24 cellular contexts compared by ENCODE assay signal in the genomic region with DNA sequence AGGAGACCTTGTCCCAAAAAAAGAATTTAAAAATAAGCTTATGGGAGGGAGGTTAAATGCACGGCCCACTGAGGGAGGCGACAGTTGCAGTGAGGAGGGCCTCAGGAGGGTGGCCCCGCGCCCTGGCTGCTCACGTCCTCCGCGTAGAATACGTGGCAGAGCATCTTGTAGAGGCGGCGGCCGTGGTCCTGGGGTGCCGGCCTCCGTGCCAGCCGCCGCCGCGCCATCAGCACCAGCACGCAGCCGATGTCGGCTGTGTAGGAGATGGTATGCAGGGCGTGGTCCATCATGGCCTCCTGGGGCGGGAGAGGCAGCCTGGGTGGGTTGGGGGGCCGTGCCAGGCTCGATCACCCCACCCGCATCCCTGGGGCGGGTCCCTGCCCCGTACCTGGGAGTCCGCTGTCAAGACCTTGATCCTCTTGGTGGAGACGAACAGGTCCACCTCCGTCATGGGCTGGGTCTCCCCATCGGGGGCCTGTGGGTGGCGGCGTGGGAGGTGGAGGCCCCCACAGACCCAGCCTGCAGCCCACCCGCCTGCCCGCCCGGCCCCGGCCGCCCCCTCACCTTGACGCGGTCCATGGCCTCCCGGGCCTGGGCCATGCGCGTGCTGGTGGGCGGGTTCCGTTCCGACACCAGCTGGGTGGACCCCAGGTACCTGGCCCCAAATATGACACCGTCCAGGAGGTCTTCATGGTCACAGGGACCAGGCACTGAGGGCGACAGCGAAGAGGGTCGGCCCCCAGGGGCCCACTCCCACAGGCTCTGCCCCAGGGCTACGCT. TPM values are rescaled to one million over a fixed set of nuclear protein-coding genes. Genes with fewer than 3 reads are reported as not detected.
DNase-seq lines count a peak whose midpoint lies in the region; ATAC-seq, FAIRE-seq and TF ChIP-seq lines count a peak whose summit lies in the region.
"Had no signal": no experiment of that assay in that cellular context is flagged by ENCODE, and none has a peak within 500 bp of the region (broad histone marks: within the 10 kb centered on the region; RNA-seq: fewer than 3 reads in every experiment).

No MANE protein-coding gene starts in this region.

- intact Hi-C loops in HepG2 (cut with micrococcal nuclease; ENCODE audit: unreplicated experiment): no loop called here

- H3K4me2 ChIP-seq in BLaER1 (peak overlapping the region; percentile 78), HepG2 (ENCODE audit: low read depth, low read length) (no peak overlapping the region)
- peak overlapping the region in 9 of 11 experiments; percentile 36 to 81 (median 73); a peak in 18 of 22 replicates for H3K4me2 ChIP-seq in BLaER1 treated with 17β-estradiol and CSF1 and Interleukin-3, amounts not matched to agents 10 nM and 100 nM
- H3K4me2 ChIP-seq: GM23338 had no signal

- TF ChIP-seq POLR2A in HepG2 (IDR thresholded peaks at IDR 0.05; ENCODE audit: insufficient read depth in 1 of 2, low read depth in 2 of 2, low read length in 2 of 2): no peak

- H3K36me3 ChIP-seq in BLaER1: peaks cover 64% of the 10 kb centered on the region
- H3K36me3 ChIP-seq in BLaER1 treated with 17β-estradiol and CSF1 and Interleukin-3, amounts not matched to agents 10 nM and 100 nM: peaks cover 57 to 82% (median 69%) of the 10 kb centered on the region in 11 experiments
- peaks cover 0 to 4% of the 10 kb centered on the region in 2 experiments; a peak in 3 of 5 replicates for H3K36me3 ChIP-seq in HepG2 (replicated peaks in 1 of 2; ENCODE audit: control insufficient read depth in 1 of 2, insufficient read depth in 2 of 2, low read length in 2 of 2)

- TF ChIP-seq EP300 in HepG2 (IDR thresholded peaks at IDR 0.05; ENCODE audit: low read depth in 2 of 2, low read length in 2 of 2) (no peak), HepG2 (CRISPR knock-in tag; IDR thresholded peaks at IDR 0.05; ENCODE audit: borderline replicate concordance) (no peak)

- POLR2A ChIA-PET in HepG2 (lab: Yijun Ruan, JAX): no interaction called here

- H3K4me3 Mint-ChIP-seq in stimulated activated memory B cell treated with anti-CD40 and anti-IgM and Interleukin-4, amounts not matched to agents 10 μg/mL and 1 μg/mL and 100 μg/mL, for 72 hours: no peak overlapping the region
- H3K4me3 Mint-ChIP-seq: CD14-positive monocyte; CD4-positive, alpha-beta T cell; GM23338; HFFc6 had no signal

- peaks cover 35% of the 10 kb centered on the region for H3K4me1 ChIP-seq in BLaER1
- peaks cover 17 to 52% (median 40%) of the 10 kb centered on the region in 10 experiments for H3K4me1 ChIP-seq in BLaER1 treated with 17β-estradiol and CSF1 and Interleukin-3, amounts not matched to agents 10 nM and 100 nM
- no peaks in the 10 kb centered on the region for H3K4me1 ChIP-seq in HepG2 (ENCODE audit: insufficient read depth, low read length)
- H3K4me1 ChIP-seq: HAP-1 had no signal

- H3K4me3 ChIP-seq in BLaER1 (no peak overlapping the region), coronary artery (no peak overlapping the region), HepG2 (replicated peaks in 1 of 3; ENCODE audit: insufficient read depth in 1 of 3, low read depth in 2 of 3, low read length in 3 of 3) (no peak overlapping the region)
- no peak overlapping the region for H3K4me3 ChIP-seq in BLaER1 treated with 17β-estradiol and CSF1 and Interleukin-3, amounts not matched to agents 10 nM and 100 nM
- H3K4me3 ChIP-seq: GM12878, GM23338, HAP-1 had no signal

- ATAC-seq in esophagus mucosa: peak; percentile 7
- ATAC-seq in stimulated activated memory B cell treated with anti-CD40 and anti-IgM and Interleukin-4, amounts not matched to agents 10 μg/mL and 1 μg/mL and 100 μg/mL, for 72 hours: peak; percentile 54
- ATAC-seq in HepG2: no peak
- ATAC-seq: GM12878, GM23338 had no signal

- H3K27ac Mint-ChIP-seq in stimulated activated memory B cell treated with anti-CD40 and anti-IgM and Interleukin-4, amounts not matched to agents 10 μg/mL and 1 μg/mL and 100 μg/mL, for 72 hours: no peak overlapping the region
- H3K27ac Mint-ChIP-seq: CD4-positive, alpha-beta T cell; GM23338; HFFc6 had no signal

- CTCF ChIA-PET in HepG2 (lab: Yijun Ruan, JAX; ENCODE audit: low intra/inter-chr PET ratio, low total read pairs): no interaction called here

- H3K27ac ChIP-seq in BLaER1 (peak overlapping the region; percentile 69), coronary artery (no peak overlapping the region), HepG2 (ENCODE audit: extremely low read length, insufficient read depth, low read length) (no peak overlapping the region)
- H3K27ac ChIP-seq in BLaER1 treated with 17β-estradiol and CSF1 and Interleukin-3, amounts not matched to agents 10 nM and 100 nM: peak overlapping the region in 9 of 11 experiments; percentile 17 to 87 (median 69); a peak in 17 of 22 replicates

- FAIRE-seq in HepG2 (lab: Jason Lieb, UNC): no peak
- FAIRE-seq: D721Med, GM12878 had no signal

- 97% methylated on average over 33 of the region's 51 CpGs for WGBS in HepG2 (ENCODE audit: low lambda C conversion rate)

- BruUV-seq in HepG2 (replicated peaks; lab: Mats Ljungman, UMichigan): no TSS peak

- in situ Hi-C loops in HepG2 (cut with HindIII; ENCODE audit: extremely low pct_ligation_motif_present, low pct_unique_long_range_greater_than_20kb): no loop called here

- H3K79me2 ChIP-seq in HepG2 (ENCODE audit: insufficient read depth, low read length): no peaks in the 10 kb centered on the region

- no peak for TF ChIP-seq CTCF in coronary artery (IDR thresholded peaks at IDR 0.05)
- no peak for TF ChIP-seq CTCF in HepG2 (CRISPR knock-in tag; IDR thresholded peaks at IDR 0.05)

- H3K9me3 ChIP-seq in BLaER1 (no peaks in the 10 kb centered on the region), HepG2 (ENCODE audit: low read length) (no peaks in the 10 kb centered on the region)
- no peaks in the 10 kb centered on the region for H3K9me3 ChIP-seq in BLaER1 treated with 17β-estradiol and CSF1 and Interleukin-3, amounts not matched to agents 10 nM and 100 nM (replicated peaks in 1 of 11)
- H3K9me3 ChIP-seq: HAP-1 had no signal

- H3K27me3 Mint-ChIP-seq in stimulated activated memory B cell treated with anti-CD40 and anti-IgM and Interleukin-4, amounts not matched to agents 10 μg/mL and 1 μg/mL and 100 μg/mL, for 72 hours: no peaks in the 10 kb centered on the region
- H3K27me3 Mint-ChIP-seq: CD4-positive, alpha-beta T cell; CD8-positive, alpha-beta memory T cell had no signal

- H3K9ac ChIP-seq in BLaER1 (no peak overlapping the region), HepG2 (ENCODE audit: insufficient read depth, low read depth, low read length) (no peak overlapping the region)
- H3K9ac ChIP-seq in BLaER1 treated with 17β-estradiol and CSF1 and Interleukin-3, amounts not matched to agents 10 nM and 100 nM: peak overlapping the region in 6 of 11 experiments; percentile 27 to 70 (median 54); a peak in 10 of 22 replicates

- H3K4me1 Mint-ChIP-seq in stimulated activated memory B cell treated with anti-CD40 and anti-IgM and Interleukin-4, amounts not matched to agents 10 μg/mL and 1 μg/mL and 100 μg/mL, for 72 hours: peaks cover 14% of the 10 kb centered on the region
- H3K4me1 Mint-ChIP-seq: CD14-positive monocyte, GM23338 had no signal

- DNase-seq in coronary artery (ENCODE audit: low spot score) (no peak), NCI-H1436 treated with DMSO at 0.1 percent for 48 hours (lab: John Stamatoyannopoulos, UW) (no peak), HepG2 (ENCODE audit: low spot score) (no peak)
- no peak for DNase-seq in activated T-cell treated with anti-CD3 and anti-CD28 coated beads, Interleukin-2, amount 50 U/mL, for 1 hour
- DNase-seq: CD4-positive, alpha-beta T cell; CD8-positive, alpha-beta memory T cell; DMS 273 treated with DMSO at 0.1 percent for 48 hours; DMS79; EL; GDM1; HFFc6 had no signal

- TF ChIP-seq RAD21 in HepG2 (CRISPR knock-in tag; IDR thresholded peaks at IDR 0.05): no peak

- H3K27me3 ChIP-seq in BLaER1: no peaks in the 10 kb centered on the region
- H3K27me3 ChIP-seq in BLaER1 treated with 17β-estradiol and CSF1 and Interleukin-3, amounts not matched to agents 10 nM and 100 nM: no peaks in the 10 kb centered on the region
- no peaks in the 10 kb centered on the region for H3K27me3 ChIP-seq in HepG2 (ENCODE audit: control insufficient read depth in 1 of 2, insufficient read depth in 2 of 2, low read length in 2 of 2)

- peaks cover 50% of the 10 kb centered on the region for H3K36me3 Mint-ChIP-seq in stimulated activated memory B cell treated with anti-CD40 and anti-IgM and Interleukin-4, amounts not matched to agents 10 μg/mL and 1 μg/mL and 100 μg/mL, for 72 hours

- H3K9me3 Mint-ChIP-seq in stimulated activated memory B cell treated with anti-CD40 and anti-IgM and Interleukin-4, amounts not matched to agents 10 μg/mL and 1 μg/mL and 100 μg/mL, for 72 hours: no peaks in the 10 kb centered on the region
- H3K9me3 Mint-ChIP-seq: CD4-positive, alpha-beta T cell; CD8-positive, alpha-beta memory T cell; GM23338; HFFc6 had no signal

- no peak overlapping the region for H2AFZ ChIP-seq in HepG2 (ENCODE audit: low read length)
- H2AFZ ChIP-seq: GM23338 had no signal

- H4K20me1 ChIP-seq in BLaER1 (no peaks in the 10 kb centered on the region), HepG2 (ENCODE audit: insufficient read depth, low read length) (no peaks in the 10 kb centered on the region)
- peaks cover 0 to 20% (median 0%) of the 10 kb centered on the region in 11 experiments; a peak in 5 of 22 replicates for H4K20me1 ChIP-seq in BLaER1 treated with 17β-estradiol and CSF1 and Interleukin-3, amounts not matched to agents 10 nM and 100 nM

RNA-seq across cellular contexts. Expression of a gene that starts 7.7 kb away (rescaled TPM):
- total RNA-seq in esophagus mucosa (10.9 TPM), HepG2 (2016; rRNA removed; fragmentation: Illumina TruSeq; extraction: Trizol) (12.9 and 14.3 TPM in 2 replicates)
- total RNA-seq in HepG2 (2016; cell fraction: cytosol; rRNA removed; fragmentation: Illumina TruSeq; extraction: Trizol; ENCODE audit: low read depth): 5.4 and 8.4 TPM in 2 replicates
- total RNA-seq in HepG2 (2016; cell fraction: insoluble cytoplasmic fraction; rRNA removed; fragmentation: Illumina TruSeq; extraction: Trizol): 12.1 and 15.3 TPM in 2 replicates
- total RNA-seq in HepG2 (2016; cell fraction: membrane; rRNA removed; fragmentation: Illumina TruSeq; extraction: Trizol): 9.8 and 12.8 TPM in 2 replicates
- 10.6 and 14.8 TPM in 2 replicates for total RNA-seq in HepG2 (2016; cell fraction: nucleus; rRNA removed; fragmentation: Illumina TruSeq; extraction: Trizol)
- polyA plus RNA-seq in HepG2 (2011; rRNA removed): 14.2 and 18.7 TPM in 2 replicates
- polyA plus RNA-seq in HepG2 (2011; cell fraction: cytosol; rRNA removed): 6.1 and 12.7 TPM in 2 replicates
- polyA plus RNA-seq in HepG2 (2011; cell fraction: nucleus; rRNA removed): 76.0 and 85.8 TPM in 2 replicates
- 6.8 and 9.1 TPM in 2 replicates for polyA plus RNA-seq in HepG2 (2012)
- polyA plus RNA-seq in HepG2 (2016; cell fraction: cytosol; fragmentation: Illumina TruSeq; extraction: Trizol; ENCODE audit: low read depth): 2.7 and 3.6 TPM in 2 replicates
- polyA plus RNA-seq in HepG2 (2016; cell fraction: insoluble cytoplasmic fraction; fragmentation: Illumina TruSeq; extraction: Trizol; ENCODE audit: low read depth): 9.5 and 10.3 TPM in 2 replicates
- polyA plus RNA-seq in HepG2 (2016; cell fraction: membrane; fragmentation: Illumina TruSeq; extraction: Trizol; ENCODE audit: low read depth): 6.0 and 6.1 TPM in 2 replicates
- 28.0 and 28.5 TPM in 2 replicates for polyA plus RNA-seq in HepG2 (2016; cell fraction: nucleus; fragmentation: Illumina TruSeq; extraction: Trizol; ENCODE audit: insufficient read depth, low read depth)
- polyA minus RNA-seq in HepG2 (2011; rRNA and poly(A)+ RNA removed; ENCODE audit: low replicate concordance): 14.2 and 22.9 TPM in 2 replicates
- polyA minus RNA-seq in HepG2 (2011; cell fraction: cytosol; rRNA and poly(A)+ RNA removed): 7.5 and 7.9 TPM in 2 replicates
- 15.3 and 18.5 TPM in 2 replicates for polyA minus RNA-seq in HepG2 (2011; cell fraction: nucleus; rRNA and poly(A)+ RNA removed)

RNA-seq across cellular contexts. Expression of a gene that starts 8.7 kb away (rescaled TPM):
- 62.3 TPM for total RNA-seq in esophagus mucosa
- 66.9 and 85.6 TPM in 2 replicates for total RNA-seq in HepG2 (2016; rRNA removed; fragmentation: Illumina TruSeq; extraction: Trizol)
- total RNA-seq in HepG2 (2016; cell fraction: cytosol; rRNA removed; fragmentation: Illumina TruSeq; extraction: Trizol; ENCODE audit: low read depth): 36.4 and 42.5 TPM in 2 replicates
- total RNA-seq in HepG2 (2016; cell fraction: insoluble cytoplasmic fraction; rRNA removed; fragmentation: Illumina TruSeq; extraction: Trizol): 71.3 and 95.8 TPM in 2 replicates
- total RNA-seq in HepG2 (2016; cell fraction: membrane; rRNA removed; fragmentation: Illumina TruSeq; extraction: Trizol): 34.6 and 39.3 TPM in 2 replicates
- total RNA-seq in HepG2 (2016; cell fraction: nucleus; rRNA removed; fragmentation: Illumina TruSeq; extraction: Trizol): 17.6 and 22.0 TPM in 2 replicates
- polyA plus RNA-seq in HepG2 (2011; rRNA removed): 36.8 and 37.2 TPM in 2 replicates
- 49.6 and 71.2 TPM in 2 replicates for polyA plus RNA-seq in HepG2 (2011; cell fraction: cytosol; rRNA removed)
- polyA plus RNA-seq in HepG2 (2011; cell fraction: nucleus; rRNA removed): 14.2 and 18.6 TPM in 2 replicates
- polyA plus RNA-seq in HepG2 (2012): 22.5 and 27.7 TPM in 2 replicates
- 36.7 and 39.3 TPM in 2 replicates for polyA plus RNA-seq in HepG2 (2016; cell fraction: cytosol; fragmentation: Illumina TruSeq; extraction: Trizol; ENCODE audit: low read depth)
- 81.5 and 84.4 TPM in 2 replicates for polyA plus RNA-seq in HepG2 (2016; cell fraction: insoluble cytoplasmic fraction; fragmentation: Illumina TruSeq; extraction: Trizol; ENCODE audit: low read depth)
- polyA plus RNA-seq in HepG2 (2016; cell fraction: membrane; fragmentation: Illumina TruSeq; extraction: Trizol; ENCODE audit: low read depth): 25.3 and 29.3 TPM in 2 replicates
- 29.4 and 38.4 TPM in 2 replicates for polyA plus RNA-seq in HepG2 (2016; cell fraction: nucleus; fragmentation: Illumina TruSeq; extraction: Trizol; ENCODE audit: insufficient read depth, low read depth)
- polyA minus RNA-seq in HepG2 (2011; rRNA and poly(A)+ RNA removed; ENCODE audit: low replicate concordance): 6.8 and 14.7 TPM in 2 replicates
- 6.7 and 10.6 TPM in 2 replicates for polyA minus RNA-seq in HepG2 (2011; cell fraction: cytosol; rRNA and poly(A)+ RNA removed)
- 4.5 and 6.2 TPM in 2 replicates for polyA minus RNA-seq in HepG2 (2011; cell fraction: nucleus; rRNA and poly(A)+ RNA removed)

RNA-seq across cellular contexts. Expression of a gene that starts 18.2 kb away (rescaled TPM):
- not detected for total RNA-seq in esophagus mucosa
- not detected in 2 replicates for total RNA-seq in HepG2 (2016; rRNA removed; fragmentation: Illumina TruSeq; extraction: Trizol)
- not detected in 2 replicates for total RNA-seq in HepG2 (2016; cell fraction: cytosol; rRNA removed; fragmentation: Illumina TruSeq; extraction: Trizol; ENCODE audit: low read depth)
- not detected in 2 replicates for total RNA-seq in HepG2 (2016; cell fraction: insoluble cytoplasmic fraction; rRNA removed; fragmentation: Illumina TruSeq; extraction: Trizol)
- total RNA-seq in HepG2 (2016; cell fraction: membrane; rRNA removed; fragmentation: Illumina TruSeq; extraction: Trizol): not detected in 2 replicates
- not detected in 2 replicates for total RNA-seq in HepG2 (2016; cell fraction: nucleus; rRNA removed; fragmentation: Illumina TruSeq; extraction: Trizol)
- polyA plus RNA-seq in HepG2 (2011; rRNA removed): not detected in 2 replicates
- not detected in 2 replicates for polyA plus RNA-seq in HepG2 (2011; cell fraction: cytosol; rRNA removed)
- not detected in 2 replicates for polyA plus RNA-seq in HepG2 (2011; cell fraction: nucleus; rRNA removed)
- not detected in 2 replicates for polyA plus RNA-seq in HepG2 (2012)
- not detected in 2 replicates for polyA plus RNA-seq in HepG2 (2016; cell fraction: cytosol; fragmentation: Illumina TruSeq; extraction: Trizol; ENCODE audit: low read depth)
- polyA plus RNA-seq in HepG2 (2016; cell fraction: insoluble cytoplasmic fraction; fragmentation: Illumina TruSeq; extraction: Trizol; ENCODE audit: low read depth): not detected in 2 replicates
- polyA plus RNA-seq in HepG2 (2016; cell fraction: membrane; fragmentation: Illumina TruSeq; extraction: Trizol; ENCODE audit: low read depth): not detected in 2 replicates
- polyA plus RNA-seq in HepG2 (2016; cell fraction: nucleus; fragmentation: Illumina TruSeq; extraction: Trizol; ENCODE audit: insufficient read depth, low read depth): not detected in 2 replicates
- polyA minus RNA-seq in HepG2 (2011; rRNA and poly(A)+ RNA removed; ENCODE audit: low replicate concordance): not detected in 2 replicates
- not detected in 2 replicates for polyA minus RNA-seq in HepG2 (2011; cell fraction: cytosol; rRNA and poly(A)+ RNA removed)
- polyA minus RNA-seq in HepG2 (2011; cell fraction: nucleus; rRNA and poly(A)+ RNA removed): not detected in 2 replicates
- total RNA-seq: A172; A673; CD4-positive, alpha-beta T cell; CD8-positive, alpha-beta memory T cell; GM12878; GM23338; H4; HFFc6 had no signal
- polyA plus RNA-seq: BJ; CD14-positive monocyte; CD8-positive, alpha-beta memory T cell; GM12878 had no signal

RNA-seq across cellular contexts. Expression of a gene that starts 32.4 kb away (rescaled TPM):
- 0.24 TPM for total RNA-seq in esophagus mucosa
- not detected in 2 replicates for total RNA-seq in HepG2 (2016; rRNA removed; fragmentation: Illumina TruSeq; extraction: Trizol)
- not detected in 2 replicates for total RNA-seq in HepG2 (2016; cell fraction: cytosol; rRNA removed; fragmentation: Illumina TruSeq; extraction: Trizol; ENCODE audit: low read depth)
- not detected in 2 replicates for total RNA-seq in HepG2 (2016; cell fraction: insoluble cytoplasmic fraction; rRNA removed; fragmentation: Illumina TruSeq; extraction: Trizol)
- not detected in 2 replicates for total RNA-seq in HepG2 (2016; cell fraction: membrane; rRNA removed; fragmentation: Illumina TruSeq; extraction: Trizol)
- total RNA-seq in HepG2 (2016; cell fraction: nucleus; rRNA removed; fragmentation: Illumina TruSeq; extraction: Trizol): not detected in 2 replicates
- polyA plus RNA-seq in HepG2 (2011; rRNA removed): 0.09 TPM in 2 replicates
- polyA plus RNA-seq in HepG2 (2011; cell fraction: cytosol; rRNA removed): 0.11 and 0.14 TPM in 2 replicates
- 0.32 TPM in 1 of 2 replicates, not detected in the other for polyA plus RNA-seq in HepG2 (2011; cell fraction: nucleus; rRNA removed)
- not detected in 2 replicates for polyA plus RNA-seq in HepG2 (2012)
- polyA plus RNA-seq in HepG2 (2016; cell fraction: cytosol; fragmentation: Illumina TruSeq; extraction: Trizol; ENCODE audit: low read depth): 0.07 TPM in 1 of 2 replicates, not detected in the other
- not detected in 2 replicates for polyA plus RNA-seq in HepG2 (2016; cell fraction: insoluble cytoplasmic fraction; fragmentation: Illumina TruSeq; extraction: Trizol; ENCODE audit: low read depth)
- polyA plus RNA-seq in HepG2 (2016; cell fraction: membrane; fragmentation: Illumina TruSeq; extraction: Trizol; ENCODE audit: low read depth): not detected in 2 replicates
- not detected in 2 replicates for polyA plus RNA-seq in HepG2 (2016; cell fraction: nucleus; fragmentation: Illumina TruSeq; extraction: Trizol; ENCODE audit: insufficient read depth, low read depth)
- 0.42 and 31.9 TPM in 2 replicates for polyA minus RNA-seq in HepG2 (2011; rRNA and poly(A)+ RNA removed; ENCODE audit: low replicate concordance)
- 0.70 TPM in 1 of 2 replicates, not detected in the other for polyA minus RNA-seq in HepG2 (2011; cell fraction: cytosol; rRNA and poly(A)+ RNA removed)
- not detected in 2 replicates for polyA minus RNA-seq in HepG2 (2011; cell fraction: nucleus; rRNA and poly(A)+ RNA removed)
- total RNA-seq: HFFc6 had no signal
- polyA plus RNA-seq: BJ had no signal

RNA-seq across cellular contexts. Expression of a gene that starts 45.6 kb away (rescaled TPM):
- total RNA-seq in esophagus mucosa: 40.9 TPM
- total RNA-seq in HepG2 (2016; rRNA removed; fragmentation: Illumina TruSeq; extraction: Trizol): 20.6 and 21.5 TPM in 2 replicates
- 4.8 and 6.1 TPM in 2 replicates for total RNA-seq in HepG2 (2016; cell fraction: cytosol; rRNA removed; fragmentation: Illumina TruSeq; extraction: Trizol; ENCODE audit: low read depth)
- 12.8 and 26.0 TPM in 2 replicates for total RNA-seq in HepG2 (2016; cell fraction: insoluble cytoplasmic fraction; rRNA removed; fragmentation: Illumina TruSeq; extraction: Trizol)
- 6.5 and 7.3 TPM in 2 replicates for total RNA-seq in HepG2 (2016; cell fraction: membrane; rRNA removed; fragmentation: Illumina TruSeq; extraction: Trizol)
- 21.9 and 26.6 TPM in 2 replicates for total RNA-seq in HepG2 (2016; cell fraction: nucleus; rRNA removed; fragmentation: Illumina TruSeq; extraction: Trizol)
- 2.3 and 3.3 TPM in 2 replicates for polyA plus RNA-seq in HepG2 (2011; rRNA removed)
- 0.60 and 0.95 TPM in 2 replicates for polyA plus RNA-seq in HepG2 (2011; cell fraction: cytosol; rRNA removed)
- 7.0 and 7.9 TPM in 2 replicates for polyA plus RNA-seq in HepG2 (2011; cell fraction: nucleus; rRNA removed)
- polyA plus RNA-seq in HepG2 (2012): 5.3 and 9.8 TPM in 2 replicates
- polyA plus RNA-seq in HepG2 (2016; cell fraction: cytosol; fragmentation: Illumina TruSeq; extraction: Trizol; ENCODE audit: low read depth): 1.8 and 2.4 TPM in 2 replicates
- 14.4 and 15.0 TPM in 2 replicates for polyA plus RNA-seq in HepG2 (2016; cell fraction: insoluble cytoplasmic fraction; fragmentation: Illumina TruSeq; extraction: Trizol; ENCODE audit: low read depth)
- 3.0 and 3.4 TPM in 2 replicates for polyA plus RNA-seq in HepG2 (2016; cell fraction: membrane; fragmentation: Illumina TruSeq; extraction: Trizol; ENCODE audit: low read depth)
- polyA plus RNA-seq in HepG2 (2016; cell fraction: nucleus; fragmentation: Illumina TruSeq; extraction: Trizol; ENCODE audit: insufficient read depth, low read depth): 30.0 and 33.5 TPM in 2 replicates
- 4.2 and 4.7 TPM in 2 replicates for polyA minus RNA-seq in HepG2 (2011; rRNA and poly(A)+ RNA removed; ENCODE audit: low replicate concordance)
- polyA minus RNA-seq in HepG2 (2011; cell fraction: cytosol; rRNA and poly(A)+ RNA removed): 4.5 and 6.3 TPM in 2 replicates
- polyA minus RNA-seq in HepG2 (2011; cell fraction: nucleus; rRNA and poly(A)+ RNA removed): 3.5 and 6.6 TPM in 2 replicates
- total RNA-seq: A673, H4, HFFc6 had no signal
- polyA plus RNA-seq: BJ, CD14-positive monocyte had no signal

Comparison
In these comparisons a context has a peak if more than half of its experiments do, and no peak if none do; other contexts are left out.
1. H3K9ac ChIP-seq: peak in BLaER1 treated with 17β-estradiol and CSF1 and Interleukin-3, amounts not matched to agents 10 nM and 100 nM (6 of 11); none in BLaER1 (single experiment) and HepG2 (single experiment).
2. H3K27ac ChIP-seq: peak in BLaER1 (single experiment) and BLaER1 treated with 17β-estradiol and CSF1 and Interleukin-3, amounts not matched to agents 10 nM and 100 nM (9 of 11); none in coronary artery (0 of 2) and HepG2 (single experiment).